In genomic region chr10:77564781-77565589, GRCh38 we compare ENCODE assay signal across 12 cellular contexts.
A peak's percentile ranks its signal among the peaks of the same experiment; 100 is the strongest.
DNase-seq lines count a peak whose midpoint lies in the region; ATAC-seq and TF ChIP-seq lines count a peak whose summit lies in the region.
"Had no signal": no experiment of that assay in that cellular context is flagged by ENCODE, and none has a peak within 500 bp of the region (broad histone marks: within the 10 kb centered on the region; RNA-seq: fewer than 3 reads in every experiment).

No MANE protein-coding gene starts in this region.

- H3K27me3 Mint-ChIP-seq in activated naive CD4-positive, alpha-beta T cell treated with anti-CD3 and anti-CD28 coated beads, Interleukin-2, amount 10 ng/mL, durations not matched to agents 7 days and 5 days, result peaks cover 5% of the 10 kb centered on the region

- H3K27ac Mint-ChIP-seq in activated naive CD4-positive, alpha-beta T cell treated with anti-CD3 and anti-CD28 coated beads, Interleukin-2, amount 10 ng/mL, durations not matched to agents 7 days and 5 days, result no peak overlapping the region
- H3K27ac Mint-ChIP-seq in activated naive CD4-positive, alpha-beta T cell treated with anti-CD3 and anti-CD28 coated beads, Interleukin-2, amount 50 U/mL, for 72 hours, result no peak overlapping the region
- H3K27ac Mint-ChIP-seq: activated CD8-positive, alpha-beta memory T cell treated with anti-CD3 and anti-CD28 coated beads, Interleukin-2, amount 10 ng/mL, durations not matched to agents 7 days and 5 days; stimulated activated naive B cell treated with anti-CD40 and anti-IgM and Interleukin-4, amounts not matched to agents 10 μg/mL and 1 μg/mL and 100 μg/mL, for 72 hours had no signal

- H3K4me3 ChIP-seq in NT2/D1 (ENCODE audit: insufficient read length, low read depth) (no peak overlapping the region), fibroblast of mammary gland (ENCODE audit: control insufficient read depth, low read depth, low read length) (no peak overlapping the region)

- H3K4me3 Mint-ChIP-seq in activated naive CD4-positive, alpha-beta T cell treated with anti-CD3 and anti-CD28 coated beads, Interleukin-2, amount 10 ng/mL, durations not matched to agents 7 days and 5 days, result no peak overlapping the region
- H3K4me3 Mint-ChIP-seq: activated CD8-positive, alpha-beta memory T cell treated with anti-CD3 and anti-CD28 coated beads, Interleukin-2, amount 10 ng/mL, durations not matched to agents 7 days and 5 days; stimulated activated naive B cell treated with anti-CD40 and anti-IgM and Interleukin-4, amounts not matched to agents 10 μg/mL and 1 μg/mL and 100 μg/mL, for 72 hours had no signal

- H3K9me3 ChIP-seq in NT2/D1 (ENCODE audit: insufficient read depth, low read length), result no peaks in the 10 kb centered on the region

- no peaks in the 10 kb centered on the region for H3K36me3 ChIP-seq in NT2/D1 (ENCODE audit: insufficient read depth, insufficient read length, low read length)

- CTCF ChIA-PET in activated naive CD4-positive, alpha-beta T cell treated with anti-CD3 and anti-CD28 coated beads, Interleukin-2, amount 10 ng/mL, durations not matched to agents 7 days and 5 days (lab: Charles Lee), result no interaction called here

- H3K9me3 Mint-ChIP-seq in activated naive CD4-positive, alpha-beta T cell treated with anti-CD3 and anti-CD28 coated beads, Interleukin-2, amount 10 ng/mL, durations not matched to agents 7 days and 5 days, result no peaks in the 10 kb centered on the region
- no peaks in the 10 kb centered on the region for H3K9me3 Mint-ChIP-seq in activated naive CD4-positive, alpha-beta T cell treated with anti-CD3 and anti-CD28 coated beads, Interleukin-2, amount 50 U/mL, for 72 hours
- H3K9me3 Mint-ChIP-seq: stimulated activated naive B cell treated with anti-CD40 and anti-IgM and Interleukin-4, amounts not matched to agents 10 μg/mL and 1 μg/mL and 100 μg/mL, for 72 hours had no signal

- peak; percentile 74 for DNase-seq in GM03348 (ENCODE audit: low spot score)
- peak; percentile 87 for DNase-seq in NT2/D1 (ENCODE audit: low read depth, low spot score)
- peak; percentile 25 for DNase-seq in fibroblast of mammary gland (ENCODE audit: low read depth)
- peak; percentile 55 for DNase-seq in renal cortical epithelial cell (ENCODE audit: low read depth)
- DNase-seq in activated naive CD4-positive, alpha-beta T cell treated with anti-CD3 and anti-CD28 coated beads, Interleukin-2, amount 10 ng/mL, durations not matched to agents 7 days and 5 days, result no peak
- no peak for DNase-seq in GM13977 (ENCODE audit: low spot score)
- DNase-seq in activated naive CD4-positive, alpha-beta T cell treated with anti-CD3 and anti-CD28 coated beads, Interleukin-2, amount 50 U/mL, for 72 hours (ENCODE audit: low spot score in 2 of 2), result no peak
- DNase-seq in NCI-H1694 (lab: John Stamatoyannopoulos, UW), result no peak
- DNase-seq: activated CD8-positive, alpha-beta memory T cell treated with anti-CD3 and anti-CD28 coated beads, Interleukin-2, amount 10 ng/mL, durations not matched to agents 7 days and 5 days; NCI-H1694 treated with DMSO at 0.1 percent for 48 hours; right cardiac atrium; stimulated activated naive B cell treated with anti-CD40 and anti-IgM and Interleukin-4, amounts not matched to agents 10 μg/mL and 1 μg/mL and 100 μg/mL, for 72 hours had no signal

- no peaks in the 10 kb centered on the region for H3K4me1 Mint-ChIP-seq in activated naive CD4-positive, alpha-beta T cell treated with anti-CD3 and anti-CD28 coated beads, Interleukin-2, amount 10 ng/mL, durations not matched to agents 7 days and 5 days
- H3K4me1 Mint-ChIP-seq: activated CD8-positive, alpha-beta memory T cell treated with anti-CD3 and anti-CD28 coated beads, Interleukin-2, amount 10 ng/mL, durations not matched to agents 7 days and 5 days; stimulated activated naive B cell treated with anti-CD40 and anti-IgM and Interleukin-4, amounts not matched to agents 10 μg/mL and 1 μg/mL and 100 μg/mL, for 72 hours had no signal

- no peak overlapping the region for H3K9ac ChIP-seq in NT2/D1 (ENCODE audit: insufficient read length, low read depth)

- TF ChIP-seq CTCF in fibroblast of mammary gland (conservative IDR thresholded peaks at IDR 0.05; ENCODE audit: control insufficient read depth, insufficient read depth, low read depth, low read length) (no peak), GM13977 (IDR thresholded peaks at IDR 0.05; ENCODE audit: extremely low read depth, insufficient read depth, missing control alignments) (no peak)

- H3K36me3 Mint-ChIP-seq in activated naive CD4-positive, alpha-beta T cell treated with anti-CD3 and anti-CD28 coated beads, Interleukin-2, amount 10 ng/mL, durations not matched to agents 7 days and 5 days, result no peaks in the 10 kb centered on the region
- H3K36me3 Mint-ChIP-seq in activated naive CD4-positive, alpha-beta T cell treated with anti-CD3 and anti-CD28 coated beads, Interleukin-2, amount 50 U/mL, for 72 hours, result no peaks in the 10 kb centered on the region
- H3K36me3 Mint-ChIP-seq: activated CD8-positive, alpha-beta memory T cell treated with anti-CD3 and anti-CD28 coated beads, Interleukin-2, amount 10 ng/mL, durations not matched to agents 7 days and 5 days; stimulated activated naive B cell treated with anti-CD40 and anti-IgM and Interleukin-4, amounts not matched to agents 10 μg/mL and 1 μg/mL and 100 μg/mL, for 72 hours had no signal

- in situ Hi-C loops in GM13977 (cut with MboI; ENCODE audit: low pct_unique_long_range_greater_than_20kb, low sequenced_read_pairs, unreplicated experiment), result no loop called here

- H3K27me3 ChIP-seq in NT2/D1 (ENCODE audit: insufficient read depth, insufficient read length), result no peaks in the 10 kb centered on the region

- no peak for ATAC-seq in activated naive CD4-positive, alpha-beta T cell treated with anti-CD3 and anti-CD28 coated beads, Interleukin-2, amount 50 U/mL, for 72 hours
- ATAC-seq: activated CD8-positive, alpha-beta memory T cell treated with anti-CD3 and anti-CD28 coated beads, Interleukin-2, amount 10 ng/mL, durations not matched to agents 7 days and 5 days; right cardiac atrium; stimulated activated naive B cell treated with anti-CD40 and anti-IgM and Interleukin-4, amounts not matched to agents 10 μg/mL and 1 μg/mL and 100 μg/mL, for 72 hours had no signal

- H3K4me1 ChIP-seq in NT2/D1 (ENCODE audit: insufficient read depth, insufficient read length), result peaks cover 13% of the 10 kb centered on the region

Comparison
In these comparisons a context has a peak if more than half of its experiments do, and no peak if none do; other contexts are left out.
1. DNase-seq: peak in GM03348 (single experiment), NT2/D1 (single experiment), fibroblast of mammary gland (single experiment) and renal cortical epithelial cell (single experiment); none in activated naive CD4-positive, alpha-beta T cell treated with anti-CD3 and anti-CD28 coated beads, Interleukin-2, amount 10 ng/mL, durations not matched to agents 7 days and 5 days (single experiment), GM13977 (single experiment), activated naive CD4-positive, alpha-beta T cell treated with anti-CD3 and anti-CD28 coated beads, Interleukin-2, amount 50 U/mL, for 72 hours (0 of 2) and NCI-H1694 (single experiment).